ENCODE assay signal across 16 cellular contexts in genomic region chr10:70163448-70163847, GRCh38. TPM values are rescaled to one million over a fixed set of nuclear protein-coding genes. Genes with fewer than 3 reads are reported as not detected.
A peak's percentile ranks its signal among the peaks of the same experiment; 100 is the strongest.
DNase-seq lines count a peak whose midpoint lies in the region; ATAC-seq, FAIRE-seq and TF ChIP-seq lines count a peak whose summit lies in the region.
"Had no signal": no experiment of that assay in that cellular context is flagged by ENCODE, and none has a peak within 500 bp of the region (broad histone marks: within the 10 kb centered on the region; RNA-seq: fewer than 3 reads in every experiment).

No MANE protein-coding gene starts in this region.

- peaks cover 0 to 68% (median 55%) of the 10 kb centered on the region in 5 donors for H3K4me1 ChIP-seq in subcutaneous abdominal adipose tissue (ENCODE audit: control insufficient read depth in 5 of 5, insufficient read depth in 5 of 5, low read length in 5 of 5)

- peak overlapping the region in 1 of 5 donors; percentile 9 for H3K4me3 ChIP-seq in subcutaneous abdominal adipose tissue (ENCODE audit: low read depth in 1 of 5, low read length in 5 of 5)

- no peaks in the 10 kb centered on the region for H3K27me3 ChIP-seq in subcutaneous abdominal adipose tissue (ENCODE audit: control insufficient read depth in 5 of 5, insufficient read depth in 4 of 5, low read length in 5 of 5)

- TF ChIP-seq CTCF in chondrocyte (IDR thresholded peaks at IDR 0.05) (no peak), D721Med (IDR thresholded peaks at IDR 0.05; ENCODE audit: insufficient read depth, missing control alignments) (no peak)

- no peak for FAIRE-seq in D721Med (lab: Jason Lieb, UNC)

- H3K36me3 Mint-ChIP-seq in activated naive CD4-positive, alpha-beta T cell treated with anti-CD3 and anti-CD28 coated beads for 36 hours (ENCODE audit: low read depth) = peaks cover 45% of the 10 kb centered on the region
- H3K36me3 Mint-ChIP-seq in T-helper 17 cell (ENCODE audit: low read depth) (peaks cover 2% of the 10 kb centered on the region), chondrocyte (ENCODE audit: low read depth) (peaks cover 18% of the 10 kb centered on the region)

- CTCF ChIA-PET in activated naive CD4-positive, alpha-beta T cell treated with anti-CD3 and anti-CD28 coated beads for 36 hours (lab: Charles Lee) = interaction anchor here (0.7 to 1.4 kb wide), 2 partner anchors 14 to 17 kb away, joined by 4 to 12 read pairs; partner anchors contain the start of gene TYSND1

- H3K36me3 ChIP-seq in subcutaneous abdominal adipose tissue (ENCODE audit: control insufficient read depth in 5 of 5, insufficient read depth in 5 of 5, low read length in 5 of 5) = peaks cover 6 to 34% (median 27%) of the 10 kb centered on the region in 5 donors

- no peak for ATAC-seq in T-helper 17 cell

- H3K9me3 ChIP-seq in T-helper 17 cell (ENCODE audit: control insufficient read depth, low read length, poor library complexity, severe bottlenecking) = no peaks in the 10 kb centered on the region
- H3K9me3 ChIP-seq in subcutaneous abdominal adipose tissue (ENCODE audit: control insufficient read depth in 5 of 5, low read length in 5 of 5) = no peaks in the 10 kb centered on the region

- H3K27ac Mint-ChIP-seq in activated naive CD4-positive, alpha-beta T cell treated with anti-CD3 and anti-CD28 coated beads for 36 hours = peak overlapping the region; percentile 95
- H3K27ac Mint-ChIP-seq in T-helper 17 cell = peak overlapping the region; percentile 37
- peak overlapping the region; percentile 71 for H3K27ac Mint-ChIP-seq in chondrocyte (ENCODE audit: unreplicated experiment)

- H3K27me3 Mint-ChIP-seq in activated naive CD4-positive, alpha-beta T cell treated with anti-CD3 and anti-CD28 coated beads for 36 hours (ENCODE audit: low read depth) = no peaks in the 10 kb centered on the region
- H3K27me3 Mint-ChIP-seq in T-helper 17 cell = no peaks in the 10 kb centered on the region
- H3K27me3 Mint-ChIP-seq in chondrocyte (ENCODE audit: low read depth) = no peaks in the 10 kb centered on the region

- H3K4me3 Mint-ChIP-seq in activated naive CD4-positive, alpha-beta T cell treated with anti-CD3 and anti-CD28 coated beads for 36 hours = peak overlapping the region; percentile 49
- peak overlapping the region; percentile 82 for H3K4me3 Mint-ChIP-seq in T-helper 17 cell
- H3K4me3 Mint-ChIP-seq in chondrocyte (ENCODE audit: unreplicated experiment) = no peak overlapping the region
- H3K4me3 Mint-ChIP-seq: nephron had no signal

- H3K9ac ChIP-seq in subcutaneous abdominal adipose tissue (ENCODE audit: low read length in 5 of 5) = no peak overlapping the region

- H3K27ac ChIP-seq in subcutaneous abdominal adipose tissue (ENCODE audit: low read depth, low read length) = peak overlapping the region; percentile 59

- peaks cover 71% of the 10 kb centered on the region for H3K4me1 Mint-ChIP-seq in activated naive CD4-positive, alpha-beta T cell treated with anti-CD3 and anti-CD28 coated beads for 36 hours (ENCODE audit: low read depth)
- H3K4me1 Mint-ChIP-seq in T-helper 17 cell (peaks cover 42% of the 10 kb centered on the region), chondrocyte (ENCODE audit: low read depth) (peaks cover 65% of the 10 kb centered on the region)

- intact Hi-C loops in activated naive CD4-positive, alpha-beta T cell treated with anti-CD3 and anti-CD28 coated beads for 36 hours (cut with micrococcal nuclease) = loop anchor here (2.0 to 10.0 kb wide), 7 partner anchors 39 to 1921 kb away; partner anchors contain the start of genes EIF4EBP2, PPA1 and SPOCK2

- DNase-seq in activated naive CD4-positive, alpha-beta T cell treated with anti-CD3 and anti-CD28 coated beads for 36 hours = no peak
- DNase-seq in activated naive CD4-positive, alpha-beta T cell treated with anti-CD3 and anti-CD28 coated beads, Interleukin-2, amount 50 U/mL, for 16 hours = no peak
- no peak for DNase-seq in T-helper 17 cell
- no peak for DNase-seq in chondrocyte (ENCODE audit: low spot score)
- DNase-seq in NCI-H345 (lab: John Stamatoyannopoulos, UW) = no peak
- DNase-seq in ecto neural progenitor cell (ENCODE audit: low spot score) = no peak
- no peak for DNase-seq in D721Med (ENCODE audit: insufficient read length, low spot score)
- DNase-seq: activated gamma-delta T cell, DMS 273 treated with DMSO at 0.1 percent for 48 hours, head of caudate nucleus, mammary epithelial cell, NCI-H1930, SHP77, T-helper 9 cell had no signal

- no peaks in the 10 kb centered on the region for H3K9me3 Mint-ChIP-seq in activated naive CD4-positive, alpha-beta T cell treated with anti-CD3 and anti-CD28 coated beads for 36 hours
- no peaks in the 10 kb centered on the region for H3K9me3 Mint-ChIP-seq in chondrocyte (ENCODE audit: low read depth)
- H3K9me3 Mint-ChIP-seq: nephron had no signal

RNA-seq across cellular contexts. Expression of gene SAR1A, which starts 6.9 kb away (rescaled TPM):
- 100 to 1,000 TPM; 101 to 109 TPM for total RNA-seq in activated naive CD4-positive, alpha-beta T cell treated with anti-CD3 and anti-CD28 coated beads for 36 hours
- total RNA-seq in T-helper 17 cell (100 to 1,000 TPM; 131 to 132 TPM), chondrocyte (203 to 233 TPM (median 212 TPM) in 3 replicates)

RNA-seq across cellular contexts. Expression of gene TYSND1, which starts 16.9 kb away (rescaled TPM):
- total RNA-seq in activated naive CD4-positive, alpha-beta T cell treated with anti-CD3 and anti-CD28 coated beads for 36 hours = 10 to 100 TPM; 12.5 to 13.0 TPM
- total RNA-seq in T-helper 17 cell (10 to 100 TPM; 14.2 to 14.9 TPM), chondrocyte (9.4 to 11.9 TPM (median 9.4 TPM) in 3 replicates)

RNA-seq across cellular contexts. Expression of gene AIFM2, which starts 30.8 kb away (rescaled TPM):
- total RNA-seq in activated naive CD4-positive, alpha-beta T cell treated with anti-CD3 and anti-CD28 coated beads for 36 hours = 1 to 10 TPM; 3.0 to 3.3 TPM
- total RNA-seq in T-helper 17 cell (1 to 10 TPM; 2.1 to 3.0 TPM), chondrocyte (10.0 to 10.8 TPM (median 10.3 TPM) in 3 replicates)

Comparison
In these comparisons a context has a peak if more than half of its experiments do, and no peak if none do; other contexts are left out.
1. H3K27ac Mint-ChIP-seq: peak in every context shown above with its lines; median percentile 95 in activated naive CD4-positive, alpha-beta T cell treated with anti-CD3 and anti-CD28 coated beads for 36 hours; 71 in chondrocyte; 37 in T-helper 17 cell.